ENCODE assay signal across 15 cellular contexts in the genomic region with DNA sequence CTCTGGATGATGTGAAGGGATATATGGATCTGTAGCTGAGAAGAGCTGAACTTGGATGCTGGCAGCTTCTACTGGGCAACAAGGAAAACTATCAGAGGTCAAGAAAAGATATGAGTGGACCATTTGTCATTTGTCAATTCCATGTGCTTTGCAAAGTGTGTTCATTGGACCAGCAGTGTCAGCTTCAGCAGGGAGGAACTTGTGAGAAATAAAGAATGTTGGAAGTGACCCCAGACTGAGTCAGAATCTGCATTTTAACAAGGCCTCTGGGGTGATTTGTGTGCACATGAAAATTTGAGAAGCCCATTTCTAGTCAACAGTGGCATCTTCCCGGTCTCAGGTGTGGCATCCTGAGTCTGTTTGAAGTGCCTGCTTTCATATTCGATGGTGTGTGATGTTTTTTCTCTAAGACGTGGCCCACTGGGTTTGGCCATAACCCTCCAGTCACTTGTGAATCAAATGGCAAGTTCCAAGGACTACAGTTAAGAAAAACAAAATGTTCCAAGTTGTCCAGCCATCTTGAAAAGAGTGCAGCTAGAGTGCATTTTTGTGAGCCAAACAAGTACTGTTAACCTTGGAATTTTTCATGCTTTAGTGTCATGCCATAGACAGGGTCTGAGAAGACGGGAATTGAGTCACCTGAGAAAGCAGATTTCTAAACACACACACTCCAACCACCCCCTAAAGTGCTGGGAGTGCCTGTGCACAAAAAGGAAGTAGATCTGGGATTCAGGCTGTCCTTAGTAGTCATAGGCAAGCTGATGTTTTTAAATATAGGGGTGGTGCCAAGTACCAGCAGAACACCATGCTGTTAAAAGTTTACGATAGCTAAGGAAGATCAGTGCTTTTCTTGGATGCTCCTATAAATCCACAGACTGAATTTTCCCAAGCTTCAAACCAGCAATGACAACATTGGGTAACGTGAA. TPM values are rescaled to one million over a fixed set of nuclear protein-coding genes. Genes with fewer than 3 reads are reported as not detected.
DNase-seq lines count a peak whose midpoint lies in the region; ATAC-seq, FAIRE-seq and TF ChIP-seq lines count a peak whose summit lies in the region.
"Had no signal": no experiment of that assay in that cellular context is flagged by ENCODE, and none has a peak within 500 bp of the region (broad histone marks: within the 10 kb centered on the region; RNA-seq: fewer than 3 reads in every experiment).

No MANE protein-coding gene starts in this region.

- H3K4me3 ChIP-seq in ascending aorta: peak overlapping the region in 1 of 2 donors; percentile 25
- H3K4me3 ChIP-seq in dorsolateral prefrontal cortex: peak overlapping the region in 2 of 59 donors; percentile 0 to 10
- no peak overlapping the region for H3K4me3 ChIP-seq in tibial artery
- H3K4me3 ChIP-seq: MG63, PC-9 had no signal

- intact Hi-C loops in ascending aorta (cut with DNase I): loop anchor here (5.0 kb wide), 1 partner anchor 107 kb away; no protein-coding TSS in a partner anchor
- intact Hi-C loops in dorsolateral prefrontal cortex (cut with DNase I): loop anchor here in 1 of 2 donors (10.0 kb wide), 1 partner anchor 74 kb away; no protein-coding TSS in a partner anchor
- intact Hi-C loops in tibial artery (cut with DNase I; ENCODE audit: low total_unique reads): no loop called here

- H3K27ac ChIP-seq in ascending aorta (peak overlapping the region; percentile 71 to 72), dorsolateral prefrontal cortex (peak overlapping the region in 57 of 59 donors; percentile 18 to 93 (median 80)), tibial artery (peak overlapping the region; percentile 64 to 80)
- H3K27ac ChIP-seq: PC-9 had no signal

- DNase-seq in ascending aorta (ENCODE audit: low spot score in 2 of 2) (no peak), dorsolateral prefrontal cortex (no peak), medulla oblongata (ENCODE audit: extremely low spot score) (peak; percentile 34), tibial artery (no peak), RCC 7860 (ENCODE audit: low spot score) (no peak), HPDE6-E6E7 (ENCODE audit: extremely low spot score) (no peak)
- DNase-seq: activated CD4-positive, alpha-beta T cell treated with anti-CD3 and anti-CD28 coated beads for 36 hours; activated gamma-delta T cell treated with Interleukin-2 at 50 U/mL for 16 hours; MG63; natural killer cell; NCI-H187; NCI-H524 treated with DMSO at 0.1 percent for 48 hours; PC-9 had no signal

- no peak for ATAC-seq in GM19351 (IDR thresholded peaks at IDR 0.05; ENCODE audit: unreplicated experiment)
- ATAC-seq: activated CD4-positive, alpha-beta T cell treated with anti-CD3 and anti-CD28 coated beads for 36 hours; natural killer cell; SK-N-SH treated with all-trans-retinoic acid at 6 μM for 48 hours had no signal

- no peak for FAIRE-seq in RCC 7860 (lab: Jason Lieb, UNC)

- H3K36me3 ChIP-seq in ascending aorta (no peaks in the 10 kb centered on the region), tibial artery (no peaks in the 10 kb centered on the region)
- H3K36me3 ChIP-seq: MG63 had no signal

- no peaks in the 10 kb centered on the region for H3K9me3 ChIP-seq in ascending aorta
- no peaks in the 10 kb centered on the region for H3K9me3 ChIP-seq in tibial artery
- H3K9me3 ChIP-seq: MG63 had no signal

- no peak for TF ChIP-seq CTCF in ascending aorta (IDR thresholded peaks at IDR 0.05)
- no peak for TF ChIP-seq CTCF in dorsolateral prefrontal cortex (IDR thresholded peaks at IDR 0.05 in 54 of 56, conservative IDR thresholded peaks at IDR 0.05 in 2 of 56; ENCODE audit: low read depth in 1 of 56, partially characterized antibody in 56 of 56)
- no peak for TF ChIP-seq CTCF in tibial artery (IDR thresholded peaks at IDR 0.05)

- H3K4me1 ChIP-seq in ascending aorta (peaks cover 0 to 6% of the 10 kb centered on the region in 2 donors), tibial artery (peaks cover 0 to 22% (median 7%) of the 10 kb centered on the region in 4 donors)

- H3K27me3 ChIP-seq in ascending aorta (no peaks in the 10 kb centered on the region), dorsolateral prefrontal cortex (peaks cover 0 to 43% (median 3%) of the 10 kb centered on the region in 45 donors), tibial artery (no peaks in the 10 kb centered on the region)
- H3K27me3 ChIP-seq: MG63 had no signal

RNA-seq across cellular contexts. Expression of a gene that starts 26.4 kb away (rescaled TPM):
- total RNA-seq in ascending aorta: 18.6 TPM
- 1,000 to 10,000 TPM in 18 of 120 experiments, 100 to 1,000 TPM in 102; 509 to 1,404 (median 816) TPM for total RNA-seq in dorsolateral prefrontal cortex
- total RNA-seq: natural killer cell, PC-9 had no signal

RNA-seq across cellular contexts. Expression of a gene that starts 55.9 kb away (rescaled TPM):
- 8.4 TPM for total RNA-seq in ascending aorta
- 10 to 100 TPM; 15.1 to 51.5 (median 29.7) TPM for total RNA-seq in dorsolateral prefrontal cortex

RNA-seq across cellular contexts. Expression of a gene that starts 56.0 kb away (rescaled TPM):
- total RNA-seq in ascending aorta (8.0 TPM), dorsolateral prefrontal cortex (10 to 100 TPM; 17.2 to 38.9 (median 28.2) TPM)

Comparison
In these comparisons a context has a peak if more than half of its experiments do, and no peak if none do; other contexts are left out.
1. RNA of a gene that starts 26.4 kb away (total RNA-seq): 509 to 1,404 TPM in dorsolateral prefrontal cortex; 18.6 TPM in ascending aorta (single experiment); every median in the first group is over 10 times any median in the second.
2. Peak in every context shown above with its lines, with median percentiles within 50 percentile points of each other: H3K27ac ChIP-seq.